Comparison of ENCODE assay signal across 16 cellular contexts in the genomic region with DNA sequence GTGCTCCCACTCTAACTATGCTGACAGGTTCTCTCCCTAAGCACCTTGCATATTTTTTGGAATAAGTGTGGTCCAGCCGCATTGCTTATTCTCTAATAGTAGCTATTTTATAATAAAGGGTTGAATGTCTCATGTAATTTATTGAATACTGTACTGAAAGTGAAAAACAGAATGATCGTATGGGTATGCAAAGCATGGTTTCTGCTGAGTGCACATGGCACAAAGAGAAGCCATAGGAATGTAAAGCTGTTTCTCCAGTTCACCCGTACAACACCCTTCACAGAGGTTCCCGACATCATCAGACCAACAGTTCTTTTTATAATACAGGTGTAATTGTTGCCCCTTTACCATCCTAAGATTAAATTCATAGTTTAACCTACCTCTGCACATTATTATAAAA. TPM values are rescaled to one million over a fixed set of nuclear protein-coding genes. Genes with fewer than 3 reads are reported as not detected.
DNase-seq lines count a peak whose midpoint lies in the region; ATAC-seq and TF ChIP-seq lines count a peak whose summit lies in the region.
"Had no signal": no experiment of that assay in that cellular context is flagged by ENCODE, and none has a peak within 500 bp of the region (broad histone marks: within the 10 kb centered on the region; RNA-seq: fewer than 3 reads in every experiment).

No MANE protein-coding gene starts in this region.

- peaks cover 5% of the 10 kb centered on the region for H3K36me3 ChIP-seq in OCI-LY3 (replicated peaks; ENCODE audit: low read depth, low read length)
- H3K36me3 ChIP-seq in Caco-2 (ENCODE audit: control insufficient read depth, insufficient read depth, low read length) = no peaks in the 10 kb centered on the region
- H3K36me3 ChIP-seq: HAP-1 had no signal

- H3K36me3 Mint-ChIP-seq in Caco-2 (ENCODE audit: insufficient read depth, unreplicated experiment) = no peaks in the 10 kb centered on the region
- H3K36me3 Mint-ChIP-seq in activated naive CD4-positive, alpha-beta T cell treated with anti-CD3 and anti-CD28 coated beads, Interleukin-2, amount 10 ng/mL, durations not matched to agents 7 days and 5 days = no peaks in the 10 kb centered on the region
- H3K36me3 Mint-ChIP-seq: CD4-positive, alpha-beta memory T cell had no signal

- H3K4me3 Mint-ChIP-seq in Caco-2 (ENCODE audit: unreplicated experiment) = no peak overlapping the region
- no peak overlapping the region for H3K4me3 Mint-ChIP-seq in activated naive CD4-positive, alpha-beta T cell treated with anti-CD3 and anti-CD28 coated beads, Interleukin-2, amount 10 ng/mL, durations not matched to agents 7 days and 5 days
- H3K4me3 Mint-ChIP-seq: CD4-positive, alpha-beta memory T cell; HFFc6 had no signal

- ATAC-seq in GM19351 (IDR thresholded peaks at IDR 0.05; ENCODE audit: unreplicated experiment) (peak; percentile 44), HG03354 (IDR thresholded peaks at IDR 0.05; ENCODE audit: poor library complexity, severe bottlenecking, unreplicated experiment) (peak; percentile 53), HG03342 (IDR thresholded peaks at IDR 0.05; ENCODE audit: unreplicated experiment) (no peak)

- intact Hi-C loops in Caco-2 (cut with micrococcal nuclease; ENCODE audit: unreplicated experiment) = no loop called here

- H3K27me3 ChIP-seq in OCI-LY3 (ENCODE audit: low read depth, low read length) (peaks cover 5% of the 10 kb centered on the region; the same call in 1 of the 2 replicates), Caco-2 (replicated peaks; ENCODE audit: control insufficient read depth, insufficient read depth, low read length) (no peaks in the 10 kb centered on the region)

- no peaks in the 10 kb centered on the region for H3K79me2 ChIP-seq in OCI-LY3 (ENCODE audit: low read length)

- H3K9me3 Mint-ChIP-seq in Caco-2 (ENCODE audit: unreplicated experiment) = no peaks in the 10 kb centered on the region
- H3K9me3 Mint-ChIP-seq in activated naive CD4-positive, alpha-beta T cell treated with anti-CD3 and anti-CD28 coated beads, Interleukin-2, amount 10 ng/mL, durations not matched to agents 7 days and 5 days = peaks cover 2% of the 10 kb centered on the region
- H3K9me3 Mint-ChIP-seq: HFFc6 had no signal

- peak overlapping the region; percentile 40 for H3K4me2 ChIP-seq in OCI-LY3 (ENCODE audit: low read length)

- POLR2A ChIA-PET in Caco-2 (lab: Charles Lee) = no interaction called here

- no peaks in the 10 kb centered on the region for H3K27me3 Mint-ChIP-seq in Caco-2 (ENCODE audit: insufficient read depth, unreplicated experiment)
- peaks cover 20% of the 10 kb centered on the region for H3K27me3 Mint-ChIP-seq in activated naive CD4-positive, alpha-beta T cell treated with anti-CD3 and anti-CD28 coated beads, Interleukin-2, amount 10 ng/mL, durations not matched to agents 7 days and 5 days

- no peak for TF ChIP-seq CTCF in OCI-LY3 (IDR thresholded peaks at IDR 0.05; ENCODE audit: low read depth, low read length)
- no peak for TF ChIP-seq CTCF in Caco-2 (IDR thresholded peaks at IDR 0.05; ENCODE audit: insufficient read depth in 1 of 2, low read depth in 1 of 2, low read length in 1 of 2, severe bottlenecking in 1 of 2, unreplicated experiment in 1 of 2)

- no peak for DNase-seq in Caco-2
- DNase-seq in activated naive CD4-positive, alpha-beta T cell treated with anti-CD3 and anti-CD28 coated beads, Interleukin-2, amount 10 ng/mL, durations not matched to agents 7 days and 5 days = no peak
- DNase-seq: C1 segment of cervical spinal cord; CD4-positive, alpha-beta memory T cell; COR-L47; DMS153; DND-41; GOT3; HFFc6 had no signal

- H3K9ac ChIP-seq in OCI-LY3 (ENCODE audit: low read length) = no peak overlapping the region

- CTCF ChIA-PET in Caco-2 (lab: Charles Lee) = no interaction called here
- CTCF ChIA-PET in activated naive CD4-positive, alpha-beta T cell treated with anti-CD3 and anti-CD28 coated beads, Interleukin-2, amount 10 ng/mL, durations not matched to agents 7 days and 5 days (lab: Charles Lee) = no interaction called here

- no peaks in the 10 kb centered on the region for H3K4me1 Mint-ChIP-seq in Caco-2 (ENCODE audit: low read depth, unreplicated experiment)
- no peaks in the 10 kb centered on the region for H3K4me1 Mint-ChIP-seq in activated naive CD4-positive, alpha-beta T cell treated with anti-CD3 and anti-CD28 coated beads, Interleukin-2, amount 10 ng/mL, durations not matched to agents 7 days and 5 days
- H3K4me1 Mint-ChIP-seq: CD4-positive, alpha-beta memory T cell had no signal

- H2AFZ ChIP-seq in OCI-LY3 (ENCODE audit: low read depth, low read length) = no peak overlapping the region

- BruUV-seq in Caco-2 (replicated peaks; lab: Mats Ljungman, UMichigan) = no TSS peak

- no peaks in the 10 kb centered on the region for H4K20me1 ChIP-seq in OCI-LY3 (ENCODE audit: insufficient read depth, low read length)

- peaks cover 37% of the 10 kb centered on the region for H3K4me1 ChIP-seq in OCI-LY3 (ENCODE audit: low read length)
- no peaks in the 10 kb centered on the region for H3K4me1 ChIP-seq in Caco-2
- H3K4me1 ChIP-seq: HAP-1 had no signal

- H3K27ac ChIP-seq in OCI-LY3 (ENCODE audit: low read length) = no peak overlapping the region

- H3K4me3 ChIP-seq in OCI-LY3 (ENCODE audit: low read length) (peak overlapping the region; percentile 15; the same call in 1 of the 2 replicates), Caco-2 (ENCODE audit: low read depth, low read length) (no peak overlapping the region)
- H3K4me3 ChIP-seq: HAP-1 had no signal

- H3K9me3 ChIP-seq in OCI-LY3 (ENCODE audit: insufficient read depth, low read length) = peaks cover 3% of the 10 kb centered on the region; the same call in 1 of the 2 replicates
- no peaks in the 10 kb centered on the region for H3K9me3 ChIP-seq in Caco-2
- H3K9me3 ChIP-seq: HAP-1 had no signal

- H3K27ac Mint-ChIP-seq in Caco-2 (ENCODE audit: unreplicated experiment) = no peak overlapping the region
- H3K27ac Mint-ChIP-seq in activated naive CD4-positive, alpha-beta T cell treated with anti-CD3 and anti-CD28 coated beads, Interleukin-2, amount 10 ng/mL, durations not matched to agents 7 days and 5 days = no peak overlapping the region
- H3K27ac Mint-ChIP-seq: CD4-positive, alpha-beta memory T cell; HFFc6 had no signal

RNA-seq across cellular contexts. Expression of gene HAO2, which starts 8.9 kb away (rescaled TPM):
- 0.27 and 0.39 TPM in 2 replicates for total RNA-seq in Caco-2 (2022)
- total RNA-seq: A172; A673; CD4-positive, alpha-beta memory T cell; HFFc6 had no signal

RNA-seq across cellular contexts. Expression of gene HSD3B2, which starts 55.2 kb away (rescaled TPM):
- total RNA-seq in Caco-2 (2022) = not detected in 2 replicates
- total RNA-seq: A172; A673; CD4-positive, alpha-beta memory T cell; HFFc6 had no signal
